In the genomic region with DNA sequence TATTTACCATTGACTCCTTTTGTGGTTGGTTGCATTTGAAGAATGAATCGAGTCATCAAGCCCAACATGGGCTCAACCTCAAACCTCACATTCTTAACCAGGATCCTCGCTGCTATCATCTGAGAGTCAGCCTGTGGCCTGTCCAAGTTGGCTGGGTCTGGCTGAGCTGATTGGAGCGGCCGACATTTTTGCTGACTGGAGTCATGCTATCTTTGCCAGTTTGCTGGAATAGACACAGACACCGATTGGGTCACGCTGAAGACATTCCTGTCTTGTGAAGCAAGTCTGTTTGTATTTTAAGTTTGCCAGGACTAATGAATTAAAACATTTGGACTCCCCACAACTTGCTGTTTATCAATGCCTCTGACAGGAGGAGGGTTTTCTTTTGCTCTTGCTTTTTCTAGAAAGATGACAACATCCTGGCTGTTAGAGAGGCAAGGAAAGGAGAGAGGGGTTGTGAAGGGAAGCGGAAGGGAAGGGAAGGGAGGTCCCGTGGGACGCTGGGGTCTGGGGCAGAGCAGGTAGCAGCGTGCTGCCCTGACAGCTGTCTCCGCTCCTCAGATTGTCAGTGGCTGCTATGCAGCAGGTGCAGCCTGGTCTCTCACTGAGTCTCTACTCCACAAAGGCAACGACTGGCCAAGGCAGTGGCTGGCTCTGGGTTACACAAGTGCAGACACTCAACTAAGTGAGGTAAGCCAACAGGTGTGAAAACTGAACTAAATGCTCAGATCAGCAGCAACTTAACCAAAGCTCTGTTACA, we compare ENCODE assay signal across 10 cellular contexts. TPM values are rescaled to one million over a fixed set of nuclear protein-coding genes. Genes with fewer than 3 reads are reported as not detected.
DNase-seq lines count a peak whose midpoint lies in the region; ATAC-seq and TF ChIP-seq lines count a peak whose summit lies in the region.
"Had no signal": no experiment of that assay in that cellular context is flagged by ENCODE, and none has a peak within 500 bp of the region (broad histone marks: within the 10 kb centered on the region; RNA-seq: fewer than 3 reads in every experiment).

A gene with protein sequence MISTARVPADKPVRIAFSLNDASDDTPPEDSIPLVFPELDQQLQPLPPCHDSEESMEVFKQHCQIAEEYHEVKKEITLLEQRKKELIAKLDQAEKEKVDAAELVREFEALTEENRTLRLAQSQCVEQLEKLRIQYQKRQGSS (plus strand): TSS at position 411 of the 760 bp plus-strand sequence. CDS start 2,701 bp downstream, outside the sequence.

- ATAC-seq in memory B cell (ENCODE audit: low read depth), result no peak
- ATAC-seq in GM21786 (IDR thresholded peaks at IDR 0.05; ENCODE audit: unreplicated experiment), result no peak

- no peaks in the 10 kb centered on the region for H3K27me3 Mint-ChIP-seq in memory B cell
- H3K27me3 Mint-ChIP-seq: CD4-positive, alpha-beta T cell had no signal

- peak within 1 kb of the TSS; percentile 78 for H3K27ac ChIP-seq in ACC112 (ENCODE audit: low read depth, low read length)
- H3K27ac ChIP-seq in brain microvascular endothelial cell, result peak within 1 kb of the TSS; percentile 83
- H3K27ac ChIP-seq in vagina, result no peak within 1 kb of the TSS

- H3K4me3 Mint-ChIP-seq in memory B cell, result no peak within 1 kb of the TSS
- H3K4me3 Mint-ChIP-seq: CD4-positive, alpha-beta T cell had no signal

- H3K36me3 ChIP-seq in ACC112 (ENCODE audit: insufficient read depth, low read length), result no peaks in the 10 kb centered on the region
- H3K36me3 ChIP-seq in brain microvascular endothelial cell (replicated peaks), result no peaks in the 10 kb centered on the region
- H3K36me3 ChIP-seq in vagina, result no peaks in the 10 kb centered on the region

- no peak for TF ChIP-seq POLR2A in vagina (IDR thresholded peaks at IDR 0.05)

- H3K4me1 ChIP-seq in ACC112 (ENCODE audit: control insufficient read depth, insufficient read depth, low read length, unreplicated experiment) (peaks cover 15% of the 10 kb centered on the region), vagina (no peaks in the 10 kb centered on the region)

- peaks cover 10% of the 10 kb centered on the region for H3K4me1 Mint-ChIP-seq in memory B cell

- H2AFZ ChIP-seq in ACC112 (ENCODE audit: low read length, unreplicated experiment), result peak within 1 kb of the TSS; percentile 33

- TF ChIP-seq CTCF in brain microvascular endothelial cell (IDR thresholded peaks at IDR 0.05; ENCODE audit: low read depth, low read length, missing control alignments), result no peak
- no peak for TF ChIP-seq CTCF in vagina (IDR thresholded peaks at IDR 0.05)

- H3K4me3 ChIP-seq in ACC112 (ENCODE audit: low read depth, low read length), result peak within 1 kb of the TSS; percentile 7
- H3K4me3 ChIP-seq in brain microvascular endothelial cell (ENCODE audit: low read depth, low read length), result peak within 1 kb of the TSS; percentile 20
- no peak within 1 kb of the TSS for H3K4me3 ChIP-seq in vagina

- no peaks in the 10 kb centered on the region for H3K27me3 ChIP-seq in ACC112 (ENCODE audit: insufficient read depth, low read length)
- no peaks in the 10 kb centered on the region for H3K27me3 ChIP-seq in brain microvascular endothelial cell (replicated peaks)
- H3K27me3 ChIP-seq in vagina, result no peaks in the 10 kb centered on the region

- in situ Hi-C loops in brain microvascular endothelial cell (cut with HindIII; ENCODE audit: low pct_ligation_motif_present, low sequenced_read_pairs), result no loop called here

- peaks cover 3% of the 10 kb centered on the region for H3K9me3 Mint-ChIP-seq in memory B cell

- H3K27ac Mint-ChIP-seq in memory B cell, result peak within 1 kb of the TSS; percentile 45
- H3K27ac Mint-ChIP-seq: CD4-positive, alpha-beta T cell had no signal

- peak; percentile 98 for DNase-seq in HS-5 (ENCODE audit: low read depth)
- peak; percentile 100 for DNase-seq in brain microvascular endothelial cell
- no peak for DNase-seq in memory B cell (ENCODE audit: low spot score in 2 of 2)
- no peak for DNase-seq in SK-N-DZ (ENCODE audit: low spot score)
- DNase-seq in DMS53 treated with DMSO at 0.1 percent for 48 hours (lab: John Stamatoyannopoulos, UW; ENCODE audit: unreplicated experiment), result no peak
- DNase-seq in vagina (ENCODE audit: extremely low spot score in 2 of 2), result no peak
- DNase-seq: CD4-positive, alpha-beta T cell; H7 had no signal

- no peaks in the 10 kb centered on the region for H3K9me3 ChIP-seq in vagina

- intact Hi-C loops in vagina (cut with DNase I), result no loop called here

- peaks cover 8% of the 10 kb centered on the region for H3K36me3 Mint-ChIP-seq in memory B cell

- H3K79me2 ChIP-seq in ACC112 (ENCODE audit: control insufficient read depth, insufficient read depth, low read length, unreplicated experiment), result no peaks in the 10 kb centered on the region

RNA-seq across cellular contexts. Expression of the gene that starts here (rescaled TPM):
- 0.80 and 1.5 TPM in 2 replicates for polyA plus RNA-seq in SK-N-DZ (2014; cell fraction: cytosol; rRNA removed)
- polyA plus RNA-seq in SK-N-DZ (2014; cell fraction: nucleus; rRNA removed), result 1.1 and 2.1 TPM in 2 replicates
- total RNA-seq in vagina, result 6.9 TPM
- total RNA-seq: H7 had no signal

Comparison
In these comparisons a context has a peak if more than half of its experiments do, and no peak if none do; other contexts are left out.
1. H3K4me3 ChIP-seq: peak in ACC112 (single experiment) and brain microvascular endothelial cell (single experiment); none in vagina (0 of 2).
2. DNase-seq: peak in HS-5 (single experiment) and brain microvascular endothelial cell (single experiment); none in memory B cell (0 of 2), SK-N-DZ (single experiment), DMS53 treated with DMSO at 0.1 percent for 48 hours (single experiment) and vagina (0 of 2).